In genomic region chr2:190119257-190119656, GRCh38 we compare ENCODE assay signal across 1 cellular context.
A peak's percentile ranks its signal among the peaks of the same experiment; 100 is the strongest.
TF ChIP-seq lines count a peak whose summit lies in the region.

No MANE protein-coding gene starts in this region.

TF ChIP-seq in GM23338, 12 proteins besides CTCF, POLR2A, EP300 and RAD21 (continued from another document):
- TF ChIP-seq ZNF462 (CRISPR knock-in tag; IDR thresholded peaks at IDR 0.05) (no peak), CREB1 (CRISPR knock-in tag; IDR thresholded peaks at IDR 0.05; ENCODE audit: low read depth) (0 out of 2 replicates have a peak, but pooled peaks have one; percentile 45), ZNF331 (CRISPR knock-in tag; IDR thresholded peaks at IDR 0.05; ENCODE audit: low read depth) (no peak)
